Comparison of ENCODE assay signal across 20 cellular contexts in the genomic region with DNA sequence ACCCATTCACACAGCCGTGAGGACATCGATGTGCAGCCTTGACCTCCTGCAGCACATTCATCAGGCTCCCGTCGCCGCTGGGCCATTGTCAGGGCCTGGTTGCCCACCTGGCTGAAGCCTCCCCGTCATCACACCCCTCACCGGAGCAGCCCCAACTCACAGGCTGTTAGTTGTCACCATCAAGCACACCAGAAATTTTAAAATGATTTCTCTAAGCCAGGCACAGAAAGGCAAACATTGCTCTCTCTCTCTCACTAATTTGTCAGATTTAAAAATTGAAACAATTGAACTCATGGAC.
DNase-seq lines count a peak whose midpoint lies in the region; ATAC-seq and TF ChIP-seq lines count a peak whose summit lies in the region.
"Had no signal": no experiment of that assay in that cellular context is flagged by ENCODE, and none has a peak within 500 bp of the region (broad histone marks: within the 10 kb centered on the region; RNA-seq: fewer than 3 reads in every experiment).

No MANE protein-coding gene starts in this region.

- H3K27me3 ChIP-seq in H9 (ENCODE audit: insufficient read depth, low read length) (peaks cover 2% of the 10 kb centered on the region; the same call in 1 of the 2 replicates), neural progenitor cell (peaks cover 7% of the 10 kb centered on the region), lower lobe of right lung (ENCODE audit: low read depth) (peaks cover 31% of the 10 kb centered on the region)

- H3K27ac ChIP-seq in H9 (ENCODE audit: insufficient read length, low read depth, low read length) (no peak overlapping the region), neural progenitor cell (no peak overlapping the region), lower lobe of right lung (no peak overlapping the region)
- H3K27ac ChIP-seq: 22Rv1, BLaER1, C4-2B had no signal

- no peak overlapping the region for H4K91ac ChIP-seq in H9 (ENCODE audit: insufficient read length, low read depth, low read length)

- H3K4me2 ChIP-seq in H9 (ENCODE audit: insufficient read depth, insufficient read length, low read length): no peak overlapping the region
- no peak overlapping the region for H3K4me2 ChIP-seq in neural progenitor cell
- H3K4me2 ChIP-seq: BLaER1, GM23338 had no signal

- H3K4me1 ChIP-seq in H9 (ENCODE audit: insufficient read depth, low read length) (no peaks in the 10 kb centered on the region), neural progenitor cell (no peaks in the 10 kb centered on the region), lower lobe of right lung (no peaks in the 10 kb centered on the region)
- H3K4me1 ChIP-seq: Caco-2 had no signal

- H3K4me1 Mint-ChIP-seq in H9: peaks cover 22 to 33% of the 10 kb centered on the region in 2 experiments
- H3K4me1 Mint-ChIP-seq in neural progenitor cell: peaks cover 7% of the 10 kb centered on the region
- H3K4me1 Mint-ChIP-seq in activated CD4-positive, alpha-beta T cell treated with anti-CD3 and anti-CD28 coated beads, Interleukin-2, amount 10 ng/mL, durations not matched to agents 7 days and 5 days: peaks cover 21% of the 10 kb centered on the region

- no peak overlapping the region for H3K23ac ChIP-seq in H9 (ENCODE audit: insufficient read length, low read depth, low read length)

- H3K9me3 ChIP-seq in H9 (ENCODE audit: control insufficient read depth, low read depth, low read length): no peaks in the 10 kb centered on the region
- no peaks in the 10 kb centered on the region for H3K9me3 ChIP-seq in neural progenitor cell (ENCODE audit: low read depth)
- no peaks in the 10 kb centered on the region for H3K9me3 ChIP-seq in lower lobe of right lung
- H3K9me3 ChIP-seq: Caco-2, HAP-1 had no signal

- intact Hi-C loops in sciatic nerve (cut with DNase I): no loop called here
- intact Hi-C loops in lower lobe of right lung (cut with DNase I): no loop called here

- no peak overlapping the region for H2BK5ac ChIP-seq in H9 (ENCODE audit: insufficient read length, low read length)

- H2BK15ac ChIP-seq in H9 (ENCODE audit: low read depth, low read length): no peak overlapping the region

- no peak overlapping the region for H3K18ac ChIP-seq in H9 (ENCODE audit: insufficient read length, low read depth, low read length)

- no peak overlapping the region for H3K9ac ChIP-seq in H9 (ENCODE audit: extremely low read depth, insufficient read length, low read length)
- H3K9ac ChIP-seq in neural progenitor cell: no peak overlapping the region
- H3K9ac ChIP-seq: BLaER1 had no signal

- H3K4me3 ChIP-seq in neural progenitor cell (no peak overlapping the region), lower lobe of right lung (no peak overlapping the region)
- H3K4me3 ChIP-seq: BLaER1, GM23338, HAP-1 had no signal

- POLR2A ChIA-PET in activated CD4-positive, alpha-beta T cell treated with anti-CD3 and anti-CD28 coated beads, Interleukin-2, amount 10 ng/mL, durations not matched to agents 7 days and 5 days (lab: Charles Lee): no interaction called here

- H2BK12ac ChIP-seq in H9 (ENCODE audit: insufficient read length, low read depth, low read length): no peak overlapping the region

- H3K56ac ChIP-seq in H9 (ENCODE audit: insufficient read length, low read depth, low read length): no peak overlapping the region

- no peaks in the 10 kb centered on the region for H3K36me3 ChIP-seq in neural progenitor cell
- H3K36me3 ChIP-seq in lower lobe of right lung: no peaks in the 10 kb centered on the region
- H3K36me3 ChIP-seq: BLaER1, HAP-1 had no signal

- no peak overlapping the region for H4K8ac ChIP-seq in H9 (replicated peaks; ENCODE audit: insufficient read length, low read depth, low read length)

- H3K4ac ChIP-seq in H9 (ENCODE audit: low read depth, low read length): no peak overlapping the region

- H3K14ac ChIP-seq in H9 (ENCODE audit: insufficient read depth, low read length): no peak overlapping the region

- H3K4me3 Mint-ChIP-seq in H9 (no peak overlapping the region), neural progenitor cell (no peak overlapping the region)
- no peak overlapping the region for H3K4me3 Mint-ChIP-seq in activated CD4-positive, alpha-beta T cell treated with anti-CD3 and anti-CD28 coated beads, Interleukin-2, amount 10 ng/mL, durations not matched to agents 7 days and 5 days
- H3K4me3 Mint-ChIP-seq: B cell; CD8-positive, alpha-beta T cell; GM23338; HFFc6 had no signal

- no peak overlapping the region for H4K5ac ChIP-seq in H9 (ENCODE audit: insufficient read length, low read depth, low read length)

- CTCF ChIA-PET in activated CD4-positive, alpha-beta T cell treated with anti-CD3 and anti-CD28 coated beads, Interleukin-2, amount 10 ng/mL, durations not matched to agents 7 days and 5 days (lab: Charles Lee): no interaction called here

- no peak overlapping the region for H2AK5ac ChIP-seq in H9 (ENCODE audit: insufficient read length, low read length)

- no peak overlapping the region for H2AFZ ChIP-seq in H9 (ENCODE audit: low read length)
- no peak overlapping the region for H2AFZ ChIP-seq in neural progenitor cell (replicated peaks)
- H2AFZ ChIP-seq: GM23338 had no signal

- H3K27ac Mint-ChIP-seq in H9 (no peak overlapping the region), neural progenitor cell (peak overlapping the region; percentile 70)
- H3K27ac Mint-ChIP-seq in activated CD4-positive, alpha-beta T cell treated with anti-CD3 and anti-CD28 coated beads, Interleukin-2, amount 10 ng/mL, durations not matched to agents 7 days and 5 days: no peak overlapping the region
- H3K27ac Mint-ChIP-seq: B cell; CD8-positive, alpha-beta T cell; GM23338; HFFc6 had no signal

- no peaks in the 10 kb centered on the region for H3K79me1 ChIP-seq in H9 (ENCODE audit: insufficient read depth, low read depth, low read length, poor library complexity, severe bottlenecking)

- no peak overlapping the region for H3T11ph ChIP-seq in H9 (ENCODE audit: low read length)

- H2BK20ac ChIP-seq in H9 (ENCODE audit: low read depth, low read length, poor library complexity, severe bottlenecking): no peak overlapping the region

- H3K9me3 Mint-ChIP-seq in H9 (peaks cover 0 to 2% of the 10 kb centered on the region in 2 experiments; a peak in 2 of 5 replicates), neural progenitor cell (no peaks in the 10 kb centered on the region)
- no peaks in the 10 kb centered on the region for H3K9me3 Mint-ChIP-seq in activated CD4-positive, alpha-beta T cell treated with anti-CD3 and anti-CD28 coated beads, Interleukin-2, amount 10 ng/mL, durations not matched to agents 7 days and 5 days
- H3K9me3 Mint-ChIP-seq: CD8-positive, alpha-beta T cell; GM23338; HFFc6 had no signal

- no peaks in the 10 kb centered on the region for H3K23me2 ChIP-seq in H9 (ENCODE audit: insufficient read length, low read depth, low read length, poor library complexity, severe bottlenecking)

- peaks cover 100% of the 10 kb centered on the region for H3K27me3 Mint-ChIP-seq in H9 (ENCODE audit: low read depth)
- H3K27me3 Mint-ChIP-seq in neural progenitor cell (ENCODE audit: insufficient read depth, low read depth): peaks cover 5% of the 10 kb centered on the region
- H3K27me3 Mint-ChIP-seq in activated CD4-positive, alpha-beta T cell treated with anti-CD3 and anti-CD28 coated beads, Interleukin-2, amount 10 ng/mL, durations not matched to agents 7 days and 5 days: peaks cover 16% of the 10 kb centered on the region

- no peaks in the 10 kb centered on the region for H3F3A ChIP-seq in neural progenitor cell (ENCODE audit: low read depth)

- no peaks in the 10 kb centered on the region; a peak in 1 of 7 replicates for H3K36me3 Mint-ChIP-seq in H9 (ENCODE audit: insufficient read depth in 1 of 3, low read depth in 3 of 3)
- no peaks in the 10 kb centered on the region for H3K36me3 Mint-ChIP-seq in neural progenitor cell
- no peaks in the 10 kb centered on the region for H3K36me3 Mint-ChIP-seq in activated CD4-positive, alpha-beta T cell treated with anti-CD3 and anti-CD28 coated beads, Interleukin-2, amount 10 ng/mL, durations not matched to agents 7 days and 5 days (ENCODE audit: low read depth)
- H3K36me3 Mint-ChIP-seq: CD4-positive, CD25-positive, alpha-beta regulatory T cell; CD8-positive, alpha-beta T cell had no signal

- no CpG with 5 or more reads among the region's 7 CpGs for WGBS in H9 (ENCODE audit: extremely low coverage, insufficient read length, low lambda C conversion rate)

- no peak for TF ChIP-seq CTCF in H9 (conservative IDR thresholded peaks at IDR 0.05)
- no peak for TF ChIP-seq CTCF in neural progenitor cell (IDR thresholded peaks at IDR 0.05)
- TF ChIP-seq CTCF in lower lobe of right lung (IDR thresholded peaks at IDR 0.05): no peak

- peak; percentile 42 for DNase-seq in activated effector memory CD4-positive, alpha-beta T cell treated with anti-CD3 and anti-CD28 coated beads, Interleukin-2, amount 50 U/mL, for 16 hours
- no peak for DNase-seq in activated effector memory CD4-positive, alpha-beta T cell treated with Interleukin-2 at 50 U/mL for 16 hours
- DNase-seq in H9 (peak; percentile 14), neural progenitor cell (ENCODE audit: low spot score) (no peak), sciatic nerve (ENCODE audit: low spot score) (peak; percentile 49), lower lobe of right lung (no peak)
- DNase-seq in activated CD4-positive, alpha-beta T cell treated with anti-CD3 and anti-CD28 coated beads, Interleukin-2, amount 10 ng/mL, durations not matched to agents 7 days and 5 days: no peak
- DNase-seq: Caco-2; CD4-positive, CD25-positive, alpha-beta regulatory T cell; DMS153; DND-41; HFFc6 had no signal

- H4K20me1 ChIP-seq in H9 (ENCODE audit: control insufficient read depth, insufficient read depth, insufficient read length) (peaks cover 2% of the 10 kb centered on the region), neural progenitor cell (ENCODE audit: low read depth) (no peaks in the 10 kb centered on the region)
- H4K20me1 ChIP-seq: BLaER1 had no signal

- ATAC-seq in sciatic nerve: no peak
- no peak for ATAC-seq in lower lobe of right lung
- ATAC-seq in GM18519 (IDR thresholded peaks at IDR 0.05; ENCODE audit: low FRiP score, unreplicated experiment): no peak
- ATAC-seq: CD8-positive, alpha-beta T cell; GM23338 had no signal

- no peak overlapping the region for H2BK120ac ChIP-seq in H9 (ENCODE audit: low read depth, low read length, poor library complexity, severe bottlenecking)

- H3K79me2 ChIP-seq in H9 (ENCODE audit: insufficient read depth, low read length): no peaks in the 10 kb centered on the region
- no peaks in the 10 kb centered on the region for H3K79me2 ChIP-seq in neural progenitor cell (ENCODE audit: low read depth)

Comparison
In these comparisons a context has a peak if more than half of its experiments do, and no peak if none do; other contexts are left out.
1. DNase-seq: peak in activated effector memory CD4-positive, alpha-beta T cell treated with anti-CD3 and anti-CD28 coated beads, Interleukin-2, amount 50 U/mL, for 16 hours (single experiment), H9 (single experiment) and sciatic nerve (single experiment); none in activated effector memory CD4-positive, alpha-beta T cell treated with Interleukin-2 at 50 U/mL for 16 hours (single experiment), neural progenitor cell (single experiment), activated CD4-positive, alpha-beta T cell treated with anti-CD3 and anti-CD28 coated beads, Interleukin-2, amount 10 ng/mL, durations not matched to agents 7 days and 5 days (single experiment) and lower lobe of right lung (single experiment).